ENCODE assay signal across 11 cellular contexts in the genomic region with DNA sequence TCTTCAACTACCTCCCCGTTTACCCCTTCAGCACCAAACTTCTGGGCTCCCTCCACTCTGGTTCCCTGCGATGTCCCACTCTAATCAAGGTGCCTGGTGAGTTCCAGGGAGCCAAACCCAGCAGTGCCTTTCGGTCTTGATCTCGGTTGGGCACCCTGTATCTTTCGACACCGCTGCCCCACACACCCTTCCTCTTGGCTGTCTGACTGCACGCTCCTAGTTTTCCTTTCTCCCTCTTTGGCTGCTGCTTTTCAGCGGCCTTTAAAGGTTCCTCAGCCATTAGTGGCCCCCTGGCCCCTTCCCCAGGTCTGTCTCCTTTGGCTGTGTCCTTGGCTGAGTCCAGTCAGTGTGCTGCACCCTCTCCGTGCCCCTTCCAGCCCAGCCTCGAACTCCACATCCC. TPM values are rescaled to one million over a fixed set of nuclear protein-coding genes. Genes with fewer than 3 reads are reported as not detected.
DNase-seq lines count a peak whose midpoint lies in the region; ATAC-seq, FAIRE-seq and TF ChIP-seq lines count a peak whose summit lies in the region.
"Had no signal": no experiment of that assay in that cellular context is flagged by ENCODE, and none has a peak within 500 bp of the region (broad histone marks: within the 10 kb centered on the region; RNA-seq: fewer than 3 reads in every experiment).

No MANE protein-coding gene starts in this region.

- DNase-seq in heart left ventricle (peak in 1 of 5 donors; percentile 14), cardiac septum (ENCODE audit: low spot score) (no peak), chondrocyte (ENCODE audit: low spot score) (no peak), urothelium cell line (ENCODE audit: low spot score) (no peak), Kasumi-1 (lab: John Stamatoyannopoulos, UW) (no peak)
- DNase-seq: DND-41, HCEC 1CT, NCI-H187 treated with DMSO at 0.1 percent for 48 hours had no signal

- H3K27ac ChIP-seq in heart left ventricle = peak overlapping the region in 11 of 12 donors; percentile 86 to 98 (median 95)
- no peak overlapping the region for H3K27ac ChIP-seq in urinary bladder (ENCODE audit: low read depth)

- no peak for FAIRE-seq in urothelium cell line (lab: Jason Lieb, UNC)

- ATAC-seq in heart left ventricle (peak in 1 of 4 donors; percentile 4), GM18502 (IDR thresholded peaks at IDR 0.05; ENCODE audit: poor library complexity, unreplicated experiment) (no peak)

- no peak for TF ChIP-seq CTCF in heart left ventricle (IDR thresholded peaks at IDR 0.05)
- TF ChIP-seq CTCF in chondrocyte (IDR thresholded peaks at IDR 0.05) = no peak

- peak overlapping the region; percentile 22 for H3K27ac Mint-ChIP-seq in chondrocyte (ENCODE audit: unreplicated experiment)

- H3K9ac ChIP-seq in mucosa of stomach (ENCODE audit: low read length) = peak overlapping the region; percentile 81

- H3K9me3 Mint-ChIP-seq in chondrocyte (ENCODE audit: low read depth) = no peaks in the 10 kb centered on the region

- H3K9me3 ChIP-seq in heart left ventricle (no peaks in the 10 kb centered on the region), mucosa of stomach (ENCODE audit: control insufficient read depth, low read length) (no peaks in the 10 kb centered on the region)

- H3K4me1 Mint-ChIP-seq in chondrocyte (ENCODE audit: low read depth) = peaks cover 35% of the 10 kb centered on the region

- peak overlapping the region; percentile 81 for H3K4me3 Mint-ChIP-seq in chondrocyte (ENCODE audit: unreplicated experiment)

- no peaks in the 10 kb centered on the region for H3K27me3 Mint-ChIP-seq in chondrocyte (ENCODE audit: low read depth)

- WGBS in heart left ventricle, 4 donors = 49 to 56% (median 52%) methylated on average over 10 of the region's 10 CpGs
- WGBS in urinary bladder = 45% methylated on average over 10 of the region's 10 CpGs

- H3K36me3 ChIP-seq in heart left ventricle (peaks cover 0 to 53% (median 29%) of the 10 kb centered on the region in 9 donors), mucosa of stomach (ENCODE audit: control insufficient read depth, insufficient read depth, low read length) (no peaks in the 10 kb centered on the region), urinary bladder (ENCODE audit: insufficient read depth) (peaks cover 5% of the 10 kb centered on the region)

- no peak for TF ChIP-seq POLR2A in heart left ventricle (IDR thresholded peaks at IDR 0.05)

- peaks cover 0 to 23% (median 7%) of the 10 kb centered on the region in 12 donors for H3K4me1 ChIP-seq in heart left ventricle
- H3K4me1 ChIP-seq in mucosa of stomach (ENCODE audit: control insufficient read depth, insufficient read depth, low read length) = peaks cover 22% of the 10 kb centered on the region
- no peaks in the 10 kb centered on the region for H3K4me1 ChIP-seq in urinary bladder (ENCODE audit: insufficient read depth)

- H3K4me3 ChIP-seq in heart left ventricle (peak overlapping the region; percentile 48 to 98 (median 84)), mucosa of stomach (ENCODE audit: low read length) (peak overlapping the region; percentile 53), urinary bladder (ENCODE audit: low read depth, low read length) (peak overlapping the region; percentile 69)

- intact Hi-C loops in heart left ventricle (cut with DNase I) (loop anchor here in 1 of 10 donors (5.0 kb wide), 1 partner anchor 106 kb away; the partner anchor contains the start of gene IL17RC), cardiac septum (cut with DNase I) (loop anchor here (1.0 kb wide), 1 partner anchor 19 kb away; the partner anchor contains the start of gene TADA3)

- no peaks in the 10 kb centered on the region for H3K27me3 ChIP-seq in heart left ventricle
- no peaks in the 10 kb centered on the region for H3K27me3 ChIP-seq in mucosa of stomach (ENCODE audit: control insufficient read depth, insufficient read depth, low read length)

- H3K36me3 Mint-ChIP-seq in chondrocyte (ENCODE audit: low read depth) = peaks cover 7% of the 10 kb centered on the region

RNA-seq across cellular contexts. Expression of gene TTLL3, which starts 0.8 kb away (rescaled TPM):
- total RNA-seq in heart left ventricle (10 to 100 TPM in 5 of 9 donors, 1 to 10 TPM in 4; 7.0 to 30.3 (median 11.8) TPM), cardiac septum (19.5 TPM), chondrocyte (31.5 to 44.9 TPM (median 38.7 TPM) in 3 replicates), urinary bladder (63.3 TPM)
- polyA plus RNA-seq in heart left ventricle (10 to 100 TPM in 1 of 2 donors, 1 to 10 TPM in 1; 4.7 to 17.3 TPM), urinary bladder (36.2 TPM)

RNA-seq across cellular contexts. Expression of gene ARPC4, which starts 18.0 kb away (rescaled TPM):
- 100 to 1,000 TPM in 1 of 9 donors, 10 to 100 TPM in 8; 48.8 to 147 (median 79.7) TPM for total RNA-seq in heart left ventricle
- polyA plus RNA-seq in heart left ventricle = 100 to 1,000 TPM in 1 of 2 donors, 10 to 100 TPM in 1; 30.0 to 151 TPM
- total RNA-seq in cardiac septum = 79.8 TPM
- 150 to 179 TPM (median 177 TPM) in 3 replicates for total RNA-seq in chondrocyte
- total RNA-seq in urinary bladder = 75.6 TPM
- polyA plus RNA-seq in urinary bladder = 128 TPM

RNA-seq across cellular contexts. Expression of gene TADA3, which starts 18.6 kb away (rescaled TPM):
- total RNA-seq in heart left ventricle (10 to 100 TPM; 32.8 to 61.5 (median 45.9) TPM), cardiac septum (50.1 TPM), chondrocyte (42.2 to 69.9 TPM (median 69.6 TPM) in 3 replicates), urinary bladder (33.2 TPM)
- polyA plus RNA-seq in heart left ventricle (10 to 100 TPM; 37.2 to 53.3 TPM), urinary bladder (67.9 TPM)

RNA-seq across cellular contexts. Expression of gene RPUSD3, which starts 33.0 kb away (rescaled TPM):
- total RNA-seq in heart left ventricle = 10 to 100 TPM; 25.8 to 68.6 (median 31.1) TPM
- polyA plus RNA-seq in heart left ventricle = 10 to 100 TPM; 41.1 to 43.5 TPM
- total RNA-seq in cardiac septum = 28.3 TPM
- 26.9 to 31.4 TPM (median 27.7 TPM) in 3 replicates for total RNA-seq in chondrocyte
- total RNA-seq in urinary bladder = 14.4 TPM
- polyA plus RNA-seq in urinary bladder = 39.6 TPM

RNA-seq across cellular contexts. Expression of gene CAMK1, which starts 41.1 kb away (rescaled TPM):
- total RNA-seq in heart left ventricle (10 to 100 TPM in 7 of 9 donors, 1 to 10 TPM in 2; 9.7 to 26.3 (median 14.7) TPM), cardiac septum (10.0 TPM), chondrocyte (9.7 to 20.9 TPM (median 19.3 TPM) in 3 replicates), urinary bladder (28.7 TPM)
- polyA plus RNA-seq in heart left ventricle (10 to 100 TPM; 13.8 to 17.5 TPM), urinary bladder (42.2 TPM)
